Comparison of ENCODE assay signal across 1 cellular context in the genomic region with DNA sequence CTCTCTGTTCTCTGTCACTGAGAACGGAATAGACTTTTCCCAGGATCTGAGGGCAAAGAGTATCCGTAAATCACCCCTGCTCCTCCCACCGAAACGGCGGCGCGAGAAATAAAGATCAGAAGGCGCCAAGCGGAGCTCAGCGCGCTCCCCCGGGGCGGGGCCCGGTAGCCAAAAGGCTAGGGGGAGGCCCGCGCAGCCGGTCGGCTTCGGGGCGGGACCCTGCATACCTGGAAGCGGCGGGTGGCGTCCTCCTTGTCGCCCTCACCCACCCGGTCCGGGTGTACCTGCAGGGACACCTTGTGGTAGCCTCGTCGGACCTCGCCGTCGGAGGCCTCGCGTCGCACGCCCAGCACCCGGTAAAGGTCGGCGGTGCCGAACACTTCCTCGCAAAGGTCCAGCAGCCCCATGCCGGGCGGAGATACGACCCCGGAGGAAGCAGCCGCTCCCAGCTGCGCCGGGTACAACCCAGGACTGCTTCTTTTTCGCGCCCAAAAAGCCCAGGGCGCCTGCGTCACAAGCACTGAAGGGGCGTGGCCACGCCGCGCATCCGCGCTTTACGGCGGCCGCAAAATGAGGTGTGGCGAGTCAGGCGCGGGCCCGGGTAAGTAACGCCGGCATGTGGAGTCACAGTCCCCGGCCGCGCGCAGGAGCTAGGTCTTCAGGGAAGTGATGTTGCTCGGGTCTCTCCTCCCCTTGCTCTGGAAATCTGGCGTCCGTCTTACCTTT.
TF ChIP-seq lines count a peak whose summit lies in the region.

A gene with protein sequence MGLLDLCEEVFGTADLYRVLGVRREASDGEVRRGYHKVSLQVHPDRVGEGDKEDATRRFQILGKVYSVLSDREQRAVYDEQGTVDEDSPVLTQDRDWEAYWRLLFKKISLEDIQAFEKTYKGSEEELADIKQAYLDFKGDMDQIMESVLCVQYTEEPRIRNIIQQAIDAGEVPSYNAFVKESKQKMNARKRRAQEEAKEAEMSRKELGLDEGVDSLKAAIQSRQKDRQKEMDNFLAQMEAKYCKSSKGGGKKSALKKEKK (minus strand): TSS at position 473 of the 726 bp plus-strand sequence. CDS start 66 bp downstream, at position 407.

TF ChIP-seq in K562, 482 proteins besides CTCF, POLR2A, EP300 and RAD21 (continued from another document and continues in another):
- TF ChIP-seq ZNF354B (CRISPR knock-in tag; IDR thresholded peaks at IDR 0.05) (no peak), ZNF197 (CRISPR knock-in tag; IDR thresholded peaks at IDR 0.05; ENCODE audit: low read depth) (no peak), SRSF1 (IDR thresholded peaks at IDR 0.05; ENCODE audit: low read depth, low read length) (peak; percentile 75), CAMTA2 (CRISPR knock-in tag; conservative IDR thresholded peaks at IDR 0.05) (0 out of 2 replicates have a peak, but pooled peaks have one; percentile 82), KAT7 (CRISPR knock-in tag; IDR thresholded peaks at IDR 0.05; ENCODE audit: borderline replicate concordance) (peak; percentile 81; the same call in 1 of the 2 replicates), ZSCAN32 (CRISPR knock-in tag; IDR thresholded peaks at IDR 0.05) (peak; percentile 85), KDM4B (IDR thresholded peaks at IDR 0.05; ENCODE audit: borderline replicate concordance in 2 of 2, low read depth in 1 of 2) (peak in 1 of 2 experiments; percentile 68; a peak in 1 of 4 replicates), ADNP (tag; IDR thresholded peaks at IDR 0.05) (no peak), NFE2 (IDR thresholded peaks at IDR 0.05; ENCODE audit: low read depth) (no peak), RBM22 (IDR thresholded peaks at IDR 0.05; ENCODE audit: low read depth, low read length, poor library complexity, severe bottlenecking) (peak; percentile 90), ARHGAP35 (IDR thresholded peaks at IDR 0.05; ENCODE audit: partially characterized antibody) (no peak), SAP30 (IDR thresholded peaks at IDR 0.05; ENCODE audit: borderline replicate concordance, insufficient read depth, low read depth, low read length, poor library complexity, severe bottlenecking) (peak; percentile 92), PHB (CRISPR knock-in tag; IDR thresholded peaks at IDR 0.05) (peak; percentile 97), L3MBTL2 (IDR thresholded peaks at IDR 0.05) (peak; percentile 90), ZNF583 (CRISPR knock-in tag; IDR thresholded peaks at IDR 0.05) (peak; percentile 86; the same call in 1 of the 2 replicates), CBX8 (IDR thresholded peaks at IDR 0.05; ENCODE audit: borderline replicate concordance, extremely low read depth, low read depth, low read length, poor library complexity, severe bottlenecking) (no peak), ELF1 (tag; IDR thresholded peaks at IDR 0.05) (peak; percentile 42; the same call in 1 of the 2 replicates), DMBX1 (CRISPR knock-in tag; IDR thresholded peaks at IDR 0.05; ENCODE audit: borderline replicate concordance) (0 out of 2 replicates have a peak, but pooled peaks have one; percentile 25), GABPA (tag; conservative IDR thresholded peaks at IDR 0.05; ENCODE audit: low read depth) (0 out of 2 replicates have a peak, but pooled peaks have one; percentile 50), PPARD (CRISPR knock-in tag; IDR thresholded peaks at IDR 0.05) (no peak), ERF (CRISPR knock-in tag; IDR thresholded peaks at IDR 0.05) (peak; percentile 97; the same call in 1 of the 2 replicates), ZNF436 (CRISPR knock-in tag; IDR thresholded peaks at IDR 0.05) (no peak), DNMT1 (IDR thresholded peaks at IDR 0.05) (no peak), TCF3 (CRISPR knock-in tag; IDR thresholded peaks at IDR 0.05) (peak; percentile 62), NR2C2 (CRISPR knock-in tag; IDR thresholded peaks at IDR 0.05) (peak; percentile 77), NR2C2 (tag; IDR thresholded peaks at IDR 0.05) (peak; percentile 91), ASH1L (IDR thresholded peaks at IDR 0.05; ENCODE audit: borderline replicate concordance, low read depth, partially characterized antibody) (no peak), ZFP36 (IDR thresholded peaks at IDR 0.05; ENCODE audit: low read depth, low read length, partially characterized antibody) (peak; percentile 4), LEF1 (IDR thresholded peaks at IDR 0.05) (no peak), RBM39 (optimal IDR thresholded peaks at IDR 0.05; ENCODE audit: low read depth, low read length) (no peak), ILF3 (IDR thresholded peaks at IDR 0.05; ENCODE audit: borderline replicate concordance) (peak; percentile 36; the same call in 1 of the 2 replicates), C11orf30 (IDR thresholded peaks at IDR 0.05; ENCODE audit: low read depth) (peak; percentile 70)
- TF ChIP-seq, protein P1, sequence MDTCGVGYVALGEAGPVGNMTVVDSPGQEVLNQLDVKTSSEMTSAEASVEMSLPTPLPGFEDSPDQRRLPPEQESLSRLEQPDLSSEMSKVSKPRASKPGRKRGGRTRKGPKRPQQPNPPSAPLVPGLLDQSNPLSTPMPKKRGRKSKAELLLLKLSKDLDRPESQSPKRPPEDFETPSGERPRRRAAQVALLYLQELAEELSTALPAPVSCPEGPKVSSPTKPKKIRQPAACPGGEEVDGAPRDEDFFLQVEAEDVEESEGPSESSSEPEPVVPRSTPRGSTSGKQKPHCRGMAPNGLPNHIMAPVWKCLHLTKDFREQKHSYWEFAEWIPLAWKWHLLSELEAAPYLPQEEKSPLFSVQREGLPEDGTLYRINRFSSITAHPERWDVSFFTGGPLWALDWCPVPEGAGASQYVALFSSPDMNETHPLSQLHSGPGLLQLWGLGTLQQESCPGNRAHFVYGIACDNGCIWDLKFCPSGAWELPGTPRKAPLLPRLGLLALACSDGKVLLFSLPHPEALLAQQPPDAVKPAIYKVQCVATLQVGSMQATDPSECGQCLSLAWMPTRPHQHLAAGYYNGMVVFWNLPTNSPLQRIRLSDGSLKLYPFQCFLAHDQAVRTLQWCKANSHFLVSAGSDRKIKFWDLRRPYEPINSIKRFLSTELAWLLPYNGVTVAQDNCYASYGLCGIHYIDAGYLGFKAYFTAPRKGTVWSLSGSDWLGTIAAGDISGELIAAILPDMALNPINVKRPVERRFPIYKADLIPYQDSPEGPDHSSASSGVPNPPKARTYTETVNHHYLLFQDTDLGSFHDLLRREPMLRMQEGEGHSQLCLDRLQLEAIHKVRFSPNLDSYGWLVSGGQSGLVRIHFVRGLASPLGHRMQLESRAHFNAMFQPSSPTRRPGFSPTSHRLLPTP (IDR thresholded peaks at IDR 0.05; ENCODE audit: borderline replicate concordance, extremely low read depth, insufficient read length), result no peak
- TF ChIP-seq, protein P2, sequence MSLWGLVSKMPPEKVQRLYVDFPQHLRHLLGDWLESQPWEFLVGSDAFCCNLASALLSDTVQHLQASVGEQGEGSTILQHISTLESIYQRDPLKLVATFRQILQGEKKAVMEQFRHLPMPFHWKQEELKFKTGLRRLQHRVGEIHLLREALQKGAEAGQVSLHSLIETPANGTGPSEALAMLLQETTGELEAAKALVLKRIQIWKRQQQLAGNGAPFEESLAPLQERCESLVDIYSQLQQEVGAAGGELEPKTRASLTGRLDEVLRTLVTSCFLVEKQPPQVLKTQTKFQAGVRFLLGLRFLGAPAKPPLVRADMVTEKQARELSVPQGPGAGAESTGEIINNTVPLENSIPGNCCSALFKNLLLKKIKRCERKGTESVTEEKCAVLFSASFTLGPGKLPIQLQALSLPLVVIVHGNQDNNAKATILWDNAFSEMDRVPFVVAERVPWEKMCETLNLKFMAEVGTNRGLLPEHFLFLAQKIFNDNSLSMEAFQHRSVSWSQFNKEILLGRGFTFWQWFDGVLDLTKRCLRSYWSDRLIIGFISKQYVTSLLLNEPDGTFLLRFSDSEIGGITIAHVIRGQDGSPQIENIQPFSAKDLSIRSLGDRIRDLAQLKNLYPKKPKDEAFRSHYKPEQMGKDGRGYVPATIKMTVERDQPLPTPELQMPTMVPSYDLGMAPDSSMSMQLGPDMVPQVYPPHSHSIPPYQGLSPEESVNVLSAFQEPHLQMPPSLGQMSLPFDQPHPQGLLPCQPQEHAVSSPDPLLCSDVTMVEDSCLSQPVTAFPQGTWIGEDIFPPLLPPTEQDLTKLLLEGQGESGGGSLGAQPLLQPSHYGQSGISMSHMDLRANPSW (CRISPR knock-in tag; IDR thresholded peaks at IDR 0.05), result peak; percentile 98
- TF ChIP-seq, protein P3, sequence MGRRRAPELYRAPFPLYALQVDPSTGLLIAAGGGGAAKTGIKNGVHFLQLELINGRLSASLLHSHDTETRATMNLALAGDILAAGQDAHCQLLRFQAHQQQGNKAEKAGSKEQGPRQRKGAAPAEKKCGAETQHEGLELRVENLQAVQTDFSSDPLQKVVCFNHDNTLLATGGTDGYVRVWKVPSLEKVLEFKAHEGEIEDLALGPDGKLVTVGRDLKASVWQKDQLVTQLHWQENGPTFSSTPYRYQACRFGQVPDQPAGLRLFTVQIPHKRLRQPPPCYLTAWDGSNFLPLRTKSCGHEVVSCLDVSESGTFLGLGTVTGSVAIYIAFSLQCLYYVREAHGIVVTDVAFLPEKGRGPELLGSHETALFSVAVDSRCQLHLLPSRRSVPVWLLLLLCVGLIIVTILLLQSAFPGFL (CRISPR knock-in tag; IDR thresholded peaks at IDR 0.05), result peak; percentile 65; the same call in 1 of the 2 replicates
- TF ChIP-seq, protein P4, sequence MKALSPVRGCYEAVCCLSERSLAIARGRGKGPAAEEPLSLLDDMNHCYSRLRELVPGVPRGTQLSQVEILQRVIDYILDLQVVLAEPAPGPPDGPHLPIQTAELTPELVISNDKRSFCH (CRISPR knock-in tag; IDR thresholded peaks at IDR 0.05), result no peak
- TF ChIP-seq, protein P4 (tag; IDR thresholded peaks at IDR 0.05), result peak; percentile 91
- TF ChIP-seq, protein P5, sequence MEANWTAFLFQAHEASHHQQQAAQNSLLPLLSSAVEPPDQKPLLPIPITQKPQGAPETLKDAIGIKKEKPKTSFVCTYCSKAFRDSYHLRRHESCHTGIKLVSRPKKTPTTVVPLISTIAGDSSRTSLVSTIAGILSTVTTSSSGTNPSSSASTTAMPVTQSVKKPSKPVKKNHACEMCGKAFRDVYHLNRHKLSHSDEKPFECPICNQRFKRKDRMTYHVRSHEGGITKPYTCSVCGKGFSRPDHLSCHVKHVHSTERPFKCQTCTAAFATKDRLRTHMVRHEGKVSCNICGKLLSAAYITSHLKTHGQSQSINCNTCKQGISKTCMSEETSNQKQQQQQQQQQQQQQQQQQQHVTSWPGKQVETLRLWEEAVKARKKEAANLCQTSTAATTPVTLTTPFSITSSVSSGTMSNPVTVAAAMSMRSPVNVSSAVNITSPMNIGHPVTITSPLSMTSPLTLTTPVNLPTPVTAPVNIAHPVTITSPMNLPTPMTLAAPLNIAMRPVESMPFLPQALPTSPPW (CRISPR knock-in tag; IDR thresholded peaks at IDR 0.05), result peak; percentile 80
- TF ChIP-seq, protein P6, sequence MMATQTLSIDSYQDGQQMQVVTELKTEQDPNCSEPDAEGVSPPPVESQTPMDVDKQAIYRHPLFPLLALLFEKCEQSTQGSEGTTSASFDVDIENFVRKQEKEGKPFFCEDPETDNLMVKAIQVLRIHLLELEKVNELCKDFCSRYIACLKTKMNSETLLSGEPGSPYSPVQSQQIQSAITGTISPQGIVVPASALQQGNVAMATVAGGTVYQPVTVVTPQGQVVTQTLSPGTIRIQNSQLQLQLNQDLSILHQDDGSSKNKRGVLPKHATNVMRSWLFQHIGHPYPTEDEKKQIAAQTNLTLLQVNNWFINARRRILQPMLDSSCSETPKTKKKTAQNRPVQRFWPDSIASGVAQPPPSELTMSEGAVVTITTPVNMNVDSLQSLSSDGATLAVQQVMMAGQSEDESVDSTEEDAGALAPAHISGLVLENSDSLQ (IDR thresholded peaks at IDR 0.05), result peak; percentile 95
